18 cellular contexts compared by ENCODE assay signal in genomic region chr3:114525278-114525677, GRCh38.
DNase-seq lines count a peak whose midpoint lies in the region; ATAC-seq and TF ChIP-seq lines count a peak whose summit lies in the region.
"Had no signal": no experiment of that assay in that cellular context is flagged by ENCODE, and none has a peak within 500 bp of the region (broad histone marks: within the 10 kb centered on the region; RNA-seq: fewer than 3 reads in every experiment).

No MANE protein-coding gene starts in this region.

- H3K36me3 Mint-ChIP-seq in osteocyte (ENCODE audit: unreplicated experiment) = no peaks in the 10 kb centered on the region

- DNase-seq in HCEC 1CT = peak; percentile 42
- DNase-seq in amniotic epithelial cell (ENCODE audit: low read depth) = peak; percentile 78
- DNase-seq in fibroblast of villous mesenchyme (ENCODE audit: low read depth) = peak; percentile 28
- no peak for DNase-seq in NCI-H187 treated with DMSO at 0.1 percent for 48 hours (lab: John Stamatoyannopoulos, UW)
- no peak for DNase-seq in osteocyte (ENCODE audit: extremely low spot score, unreplicated experiment)
- DNase-seq: Caco-2; CD4-positive, CD25-positive, alpha-beta regulatory T cell; CD8-positive, alpha-beta T cell; DMS79; EL; GDM1; GOT3 had no signal

- no peak overlapping the region for H3K4me3 ChIP-seq in fibroblast of villous mesenchyme (ENCODE audit: low read depth, low read length)
- H3K4me3 ChIP-seq: BLaER1, GM12878, HAP-1 had no signal

- H3K4me1 Mint-ChIP-seq in osteocyte (ENCODE audit: unreplicated experiment) = no peaks in the 10 kb centered on the region
- H3K4me1 Mint-ChIP-seq: CD4-positive, CD25-positive, alpha-beta regulatory T cell had no signal

- no peak overlapping the region for H3K4me3 Mint-ChIP-seq in osteocyte (ENCODE audit: unreplicated experiment)
- H3K4me3 Mint-ChIP-seq: B cell; CD4-positive, CD25-positive, alpha-beta regulatory T cell; CD8-positive, alpha-beta T cell had no signal

- H3K27ac Mint-ChIP-seq in osteocyte (ENCODE audit: unreplicated experiment) = no peak overlapping the region
- H3K27ac Mint-ChIP-seq: B cell; CD4-positive, CD25-positive, alpha-beta regulatory T cell; CD8-positive, alpha-beta T cell had no signal

- no peaks in the 10 kb centered on the region for H3K9me3 Mint-ChIP-seq in osteocyte (ENCODE audit: unreplicated experiment)
- H3K9me3 Mint-ChIP-seq: CD4-positive, CD25-positive, alpha-beta regulatory T cell; CD8-positive, alpha-beta T cell had no signal

- no peaks in the 10 kb centered on the region for H3K27me3 Mint-ChIP-seq in osteocyte (ENCODE audit: unreplicated experiment)
- H3K27me3 Mint-ChIP-seq: B cell; CD4-positive, CD25-positive, alpha-beta regulatory T cell had no signal

- TF ChIP-seq CTCF in fibroblast of villous mesenchyme (IDR thresholded peaks at IDR 0.05; ENCODE audit: insufficient read depth, low read depth, low read length) (no peak), osteocyte (IDR thresholded peaks at IDR 0.05) (no peak)

- ATAC-seq in GM19397 (IDR thresholded peaks at IDR 0.05; ENCODE audit: unreplicated experiment) (no peak), HG03159 (IDR thresholded peaks at IDR 0.05; ENCODE audit: unreplicated experiment) (no peak)
- ATAC-seq: CD8-positive, alpha-beta T cell; GM12878 had no signal

Comparison
In these comparisons a context has a peak if more than half of its experiments do, and no peak if none do; other contexts are left out.
1. DNase-seq: peak in HCEC 1CT (single experiment), amniotic epithelial cell (single experiment) and fibroblast of villous mesenchyme (single experiment); none in NCI-H187 treated with DMSO at 0.1 percent for 48 hours (single experiment) and osteocyte (single experiment).